Comparison of ENCODE assay signal across 14 cellular contexts in the genomic region with DNA sequence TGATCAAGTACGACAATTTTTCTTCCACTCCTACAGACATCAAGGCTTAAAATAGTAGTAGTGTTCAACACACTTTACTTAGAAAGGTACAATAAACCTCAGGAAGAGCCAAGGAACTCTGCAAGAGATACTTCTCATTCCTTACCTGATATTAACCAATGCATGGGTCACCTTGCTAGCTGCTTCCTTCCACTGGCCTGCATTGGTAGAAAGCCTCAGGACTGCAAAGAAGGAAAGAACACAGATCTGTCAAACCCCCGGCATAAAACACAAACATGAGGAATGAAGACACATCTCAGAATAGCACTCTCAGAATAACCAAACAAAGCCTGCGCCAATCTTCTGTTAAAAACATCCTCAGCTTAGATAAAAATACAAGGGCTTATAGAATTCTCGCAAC.
DNase-seq lines count a peak whose midpoint lies in the region; ATAC-seq, FAIRE-seq and TF ChIP-seq lines count a peak whose summit lies in the region.
"Had no signal": no experiment of that assay in that cellular context is flagged by ENCODE, and none has a peak within 500 bp of the region (broad histone marks: within the 10 kb centered on the region; RNA-seq: fewer than 3 reads in every experiment).

No MANE protein-coding gene starts in this region.

- no peak for TF ChIP-seq EP300 in A549 (IDR thresholded peaks at IDR 0.05)

- H3K27me3 ChIP-seq in adrenal gland (no peaks in the 10 kb centered on the region), osteoblast (ENCODE audit: insufficient read depth, low read length) (no peaks in the 10 kb centered on the region)

- ATAC-seq in A549 (peak; percentile 36 to 51; a peak in 4 of 6 replicates), Right ventricle myocardium superior (ENCODE audit: poor library complexity) (peak; percentile 54), GM21576 (IDR thresholded peaks at IDR 0.05; ENCODE audit: unreplicated experiment) (no peak), GM19395 (IDR thresholded peaks at IDR 0.05; ENCODE audit: unreplicated experiment) (no peak)
- ATAC-seq: natural killer cell treated with Interleukin-12 subunit alpha and Interleukin-12 subunit beta and Interleukin-15 and Interleukin-18, amount 100 ng/mL, for 72 hours had no signal

- no peaks in the 10 kb centered on the region for H3K36me3 ChIP-seq in adrenal gland (replicated peaks in 1 of 2)
- no peaks in the 10 kb centered on the region for H3K36me3 ChIP-seq in osteoblast (ENCODE audit: insufficient read depth, low read length)

- intact Hi-C loops in adrenal gland (cut with DNase I) (no loop called here), Right ventricle myocardium superior (cut with DNase I) (no loop called here)

- H3K4me2 ChIP-seq in A549 (peak overlapping the region; percentile 75), osteoblast (ENCODE audit: insufficient read depth, low read length) (peak overlapping the region; percentile 56)

- peaks cover 2% of the 10 kb centered on the region for H3K79me2 ChIP-seq in osteoblast (ENCODE audit: insufficient read depth, low read length)

- no peaks in the 10 kb centered on the region for H4K20me1 ChIP-seq in osteoblast (ENCODE audit: insufficient read depth, low read length)

- FAIRE-seq in A549 (lab: Jason Lieb, UNC), result no peak
- FAIRE-seq: GM18507 had no signal

- H3K9me3 ChIP-seq in A549 (no peaks in the 10 kb centered on the region), adrenal gland (replicated peaks in 1 of 3) (no peaks in the 10 kb centered on the region), osteoblast (ENCODE audit: low read depth, low read length) (no peaks in the 10 kb centered on the region)

- peaks cover 62% of the 10 kb centered on the region for H3K4me1 ChIP-seq in A549
- peaks cover 25 to 44% of the 10 kb centered on the region in 2 donors for H3K4me1 ChIP-seq in adrenal gland (replicated peaks in 1 of 2)
- peaks cover 45% of the 10 kb centered on the region for H3K4me1 ChIP-seq in osteoblast (ENCODE audit: insufficient read depth, low read length)

- TF ChIP-seq CTCF in A549 (IDR thresholded peaks at IDR 0.05) (no peak), adrenal gland (IDR thresholded peaks at IDR 0.05) (no peak), osteoblast (IDR thresholded peaks at IDR 0.05; ENCODE audit: extremely low read depth, low read depth, low read length) (no peak)

- WGBS in A549 (ENCODE audit: missing lambda C conversion rate), result 52% methylated on average over 4 of the region's 4 CpGs
- WGBS in adrenal gland, 4 donors, result 76 to 83% (median 79%) methylated on average over 4 of the region's 4 CpGs

- TF ChIP-seq RAD21 in A549 (conservative IDR thresholded peaks at IDR 0.05 in 1 of 2, IDR thresholded peaks at IDR 0.05 in 1 of 2), result no peak

- H3K4me3 ChIP-seq in A549 (0 out of 3 replicates have a peak overlapping the region, but pooled peaks have one; percentile 1), adrenal gland (no peak overlapping the region), osteoblast (ENCODE audit: insufficient read depth, low read length) (no peak overlapping the region)

- peak overlapping the region; percentile 82 to 84 for H3K27ac ChIP-seq in A549
- H3K27ac ChIP-seq in adrenal gland, result peak overlapping the region in 4 of 5 donors; percentile 24 to 82 (median 70)
- H3K27ac ChIP-seq in osteoblast (ENCODE audit: low read depth, low read length), result peak overlapping the region; percentile 87

- no peak overlapping the region for H2AFZ ChIP-seq in osteoblast (ENCODE audit: low read length)

- POLR2A ChIA-PET in A549 (lab: Yijun Ruan, JAX), result no interaction called here

- no peak for DNase-seq in A549 (ENCODE audit: low read depth in 1 of 2, low spot score in 1 of 2)
- no peak for DNase-seq in adrenal gland
- no peak for DNase-seq in Right ventricle myocardium superior
- no peak for DNase-seq in osteoblast (ENCODE audit: insufficient read length, low spot score, missing footprints)
- DNase-seq in NCI-H524 (lab: John Stamatoyannopoulos, UW), result no peak
- no peak for DNase-seq in effector CD4-positive, alpha-beta T cell
- DNase-seq: ACHN; effector CD8-positive, alpha-beta T cell; NCI-H1048; T-helper 1 cell had no signal

- CTCF ChIA-PET in A549 (lab: Yijun Ruan, JAX), result interaction anchor here (0.7 to 4.0 kb wide), 6 partner anchors 18 to 99 kb away, joined by 3 to 20 read pairs (median 6); no protein-coding TSS in a partner anchor

- TF ChIP-seq POLR2A in A549 (IDR thresholded peaks at IDR 0.05; ENCODE audit: low read length) (no peak), adrenal gland (IDR thresholded peaks at IDR 0.05) (no peak)

TF ChIP-seq in A549, 52 proteins besides CTCF, POLR2A, EP300 and RAD21:
- TF ChIP-seq PHF8 (IDR thresholded peaks at IDR 0.05; ENCODE audit: borderline replicate concordance, low read depth) (no peak), CBX8 (IDR thresholded peaks at IDR 0.05) (no peak), HDAC2 (IDR thresholded peaks at IDR 0.05) (no peak), RARB (CRISPR knock-in tag; IDR thresholded peaks at IDR 0.05) (no peak), SMC3 (IDR thresholded peaks at IDR 0.05) (no peak), POLR2AphosphoS2 (conservative IDR thresholded peaks at IDR 0.05; ENCODE audit: low read length) (no peak), TFCP2L1 (CRISPR knock-in tag; IDR thresholded peaks at IDR 0.05) (no peak), NPAS2 (CRISPR knock-in tag; IDR thresholded peaks at IDR 0.05; ENCODE audit: borderline replicate concordance) (no peak), GATA3 (IDR thresholded peaks at IDR 0.05; ENCODE audit: borderline replicate concordance) (no peak), KDM1A (IDR thresholded peaks at IDR 0.05; ENCODE audit: low read depth) (no peak), FOSL2 (IDR thresholded peaks at IDR 0.05) (no peak), FOSL2 (CRISPR knock-in tag; IDR thresholded peaks at IDR 0.05) (no peak), FOXS1 (CRISPR knock-in tag; IDR thresholded peaks at IDR 0.05) (no peak), JUN (IDR thresholded peaks at IDR 0.05) (no peak), EHF (CRISPR knock-in tag; IDR thresholded peaks at IDR 0.05) (no peak), CBX2 (IDR thresholded peaks at IDR 0.05; ENCODE audit: borderline replicate concordance, low read depth) (no peak)
TF ChIP-seq in A549: peak in this region for 0.

Comparison
In these comparisons a context has a peak if more than half of its experiments do, and no peak if none do; other contexts are left out.
1. ATAC-seq: peak in A549 (2 of 2) and Right ventricle myocardium superior (single experiment); none in GM21576 (single experiment) and GM19395 (single experiment).
2. Peak in every context shown above with its lines, with median percentiles within 50 percentile points of each other: H3K27ac ChIP-seq.